34 cellular contexts compared by ENCODE assay signal in the genomic region with DNA sequence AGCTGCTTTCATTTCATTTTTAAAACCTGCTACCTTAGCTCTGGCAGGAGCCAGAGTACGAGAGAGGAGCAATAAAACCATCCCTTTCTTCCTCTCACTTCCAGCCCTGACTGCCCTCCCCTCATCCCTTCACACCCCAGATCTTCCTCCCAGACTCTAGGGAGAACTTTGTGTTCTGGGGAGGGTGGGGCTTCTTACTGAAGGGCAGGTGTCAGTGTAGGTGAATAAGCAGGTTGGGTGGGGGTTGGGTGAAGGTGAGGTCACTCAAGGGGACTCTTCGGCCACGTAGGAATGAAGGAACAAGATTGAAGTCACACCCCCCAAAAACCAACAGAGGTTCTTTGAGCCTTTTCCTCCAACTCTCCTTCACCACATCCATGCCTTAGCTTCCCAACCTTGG.
"Had no signal": no experiment of that assay in that cellular context is flagged by ENCODE, and none has a peak within 500 bp of the region (broad histone marks: within the 10 kb centered on the region; RNA-seq: fewer than 3 reads in every experiment).

No MANE protein-coding gene starts in this region.

- H3K4me1 Mint-ChIP-seq: activated B cell treated with CpG ODN at 0.5 μM for 24 hours; activated naive CD8-positive, alpha-beta T cell treated with anti-CD3 and anti-CD28 coated beads for 36 hours had no signal

- H3K9me3 ChIP-seq: MG63 had no signal

- H3K27me3 Mint-ChIP-seq: activated B cell treated with CpG ODN at 0.5 μM for 24 hours; activated CD4-positive, alpha-beta memory T cell treated with anti-CD3 and anti-CD28 coated beads, Interleukin-2, amount 10 ng/mL, durations not matched to agents 7 days and 5 days; activated CD8-positive, alpha-beta memory T cell treated with anti-CD3 and anti-CD28 coated beads, Interleukin-2, amount 10 ng/mL, durations not matched to agents 7 days and 5 days; activated naive CD8-positive, alpha-beta T cell treated with anti-CD3 and anti-CD28 coated beads for 36 hours had no signal

- H3K36me3 Mint-ChIP-seq: activated CD8-positive, alpha-beta memory T cell treated with anti-CD3 and anti-CD28 coated beads, Interleukin-2, amount 10 ng/mL, durations not matched to agents 7 days and 5 days; activated naive CD8-positive, alpha-beta T cell treated with anti-CD3 and anti-CD28 coated beads for 36 hours had no signal

- ATAC-seq: activated CD8-positive, alpha-beta memory T cell treated with anti-CD3 and anti-CD28 coated beads, Interleukin-2, amount 10 ng/mL, durations not matched to agents 7 days and 5 days; Panc1; Right ventricle myocardium inferior had no signal

- H3K4me3 Mint-ChIP-seq: activated B cell treated with CpG ODN at 0.5 μM for 24 hours; activated CD4-positive, alpha-beta memory T cell treated with anti-CD3 and anti-CD28 coated beads, Interleukin-2, amount 10 ng/mL, durations not matched to agents 7 days and 5 days; activated CD8-positive, alpha-beta memory T cell treated with anti-CD3 and anti-CD28 coated beads, Interleukin-2, amount 10 ng/mL, durations not matched to agents 7 days and 5 days; activated naive CD8-positive, alpha-beta T cell treated with anti-CD3 and anti-CD28 coated beads for 36 hours had no signal

- H3K27ac Mint-ChIP-seq: activated B cell treated with CpG ODN at 0.5 μM for 24 hours; activated CD4-positive, alpha-beta memory T cell treated with anti-CD3 and anti-CD28 coated beads, Interleukin-2, amount 10 ng/mL, durations not matched to agents 7 days and 5 days; activated CD8-positive, alpha-beta memory T cell treated with anti-CD3 and anti-CD28 coated beads, Interleukin-2, amount 10 ng/mL, durations not matched to agents 7 days and 5 days; activated naive CD8-positive, alpha-beta T cell treated with anti-CD3 and anti-CD28 coated beads for 36 hours had no signal

- H3K9me3 Mint-ChIP-seq: activated B cell treated with CpG ODN at 0.5 μM for 24 hours; activated CD4-positive, alpha-beta memory T cell treated with anti-CD3 and anti-CD28 coated beads, Interleukin-2, amount 10 ng/mL, durations not matched to agents 7 days and 5 days; activated naive CD8-positive, alpha-beta T cell treated with anti-CD3 and anti-CD28 coated beads for 36 hours had no signal

- H3K36me3 ChIP-seq: cardiac muscle cell, MG63 had no signal

- DNase-seq: activated B cell treated with CpG ODN at 0.5 μM for 24 hours; activated CD4-positive, alpha-beta memory T cell treated with anti-CD3 and anti-CD28 coated beads, Interleukin-2, amount 10 ng/mL, durations not matched to agents 7 days and 5 days; activated CD4-positive, alpha-beta T cell treated with anti-CD3 and anti-CD28 coated beads for 4 hours; activated CD4-positive, CD25-positive, alpha-beta regulatory T cell treated with anti-CD3 and anti-CD28 coated beads, Interleukin-2, amount 50 U/mL, for 72 hours; activated CD8-positive, alpha-beta memory T cell treated with anti-CD3 and anti-CD28 coated beads for 24 hours; activated CD8-positive, alpha-beta memory T cell treated with anti-CD3 and anti-CD28 coated beads, Interleukin-2, amount 10 ng/mL, durations not matched to agents 7 days and 5 days; activated CD8-positive, alpha-beta memory T cell treated with anti-CD3 and anti-CD28 coated beads, Interleukin-2, amount 50 U/mL, for 48 hours; activated effector memory CD4-positive, alpha-beta T cell treated with anti-CD3 and anti-CD28 coated beads, Interleukin-2, amount 50 U/mL, for 16 hours; activated naive CD4-positive, alpha-beta T cell; activated naive CD4-positive, alpha-beta T cell treated with anti-CD3 and anti-CD28 coated beads, Interleukin-2, amount 50 U/mL, for 16 hours; activated naive CD8-positive, alpha-beta T cell treated with anti-CD3 and anti-CD28 coated beads for 36 hours; activated T-cell treated with anti-CD3 and anti-CD28 coated beads, Interleukin-2, amount 50 U/mL, for 48 hours; amniotic stem cell; aorta; Kasumi-1; KBM-7; MG63; NCI-H1048; NCI-H1105 treated with DMSO at 0.1 percent for 48 hours; NCI-H1436; NCI-H1694; NCI-H1930; NCI-H2081 treated with DMSO at 0.1 percent for 48 hours; NCI-H345; NCI-H524 treated with DMSO at 0.1 percent for 48 hours; SIG-M5; SW 1271; T-helper 1 cell; T-helper 2 cell; T-helper 9 cell had no signal

- H3K4me3 ChIP-seq: cardiac muscle cell, MG63 had no signal

- H3K27ac ChIP-seq: RWPE1 had no signal

- H3K27me3 ChIP-seq: cardiac muscle cell, MG63 had no signal
